ENCODE assay signal across 10 cellular contexts in the genomic region with DNA sequence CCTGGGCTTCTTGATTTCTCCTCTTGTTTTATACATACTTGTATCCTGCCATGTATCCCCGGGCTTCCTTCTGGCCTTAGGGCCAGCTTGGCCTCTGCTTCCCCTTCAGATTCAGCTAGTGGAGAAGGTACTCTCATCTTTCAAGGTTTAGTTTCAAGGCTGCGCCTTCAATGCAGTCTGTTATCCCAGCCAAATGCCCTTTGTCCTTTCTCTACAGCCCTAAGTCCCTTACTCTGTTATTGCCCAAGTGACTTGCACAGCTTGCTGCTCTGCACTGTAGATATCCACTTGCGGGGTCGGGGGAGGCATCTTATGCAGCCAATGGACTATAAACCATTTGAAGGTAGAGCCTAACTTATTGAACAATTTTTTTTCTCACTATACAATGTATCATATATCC.
"Had no signal": no experiment of that assay in that cellular context is flagged by ENCODE, and none has a peak within 500 bp of the region (broad histone marks: within the 10 kb centered on the region; RNA-seq: fewer than 3 reads in every experiment).

No MANE protein-coding gene starts in this region.

- H3K27ac Mint-ChIP-seq: HFFc6, IgD-negative memory B cell had no signal

- H3K36me3 ChIP-seq: HAP-1 had no signal

- H3K4me1 ChIP-seq: HAP-1 had no signal

- H3K9me3 Mint-ChIP-seq: HFFc6 had no signal

- H3K4me3 ChIP-seq: GM23248, HAP-1 had no signal

- H3K9me3 ChIP-seq: HAP-1 had no signal

- H3K4me3 Mint-ChIP-seq: HFFc6, IgD-negative memory B cell had no signal

- DNase-seq: GM23248, GOT3, H7, HFFc6, KBM-7 had no signal

- H3K4me1 Mint-ChIP-seq: IgD-negative memory B cell had no signal

- ATAC-seq: HCT116, HepG2 had no signal

- H3K27ac ChIP-seq: GM23248, HL-60 had no signal

- FAIRE-seq: HepG2 had no signal

- H2AFZ ChIP-seq: GM23248 had no signal
